10 cellular contexts compared by ENCODE assay signal in the genomic region with DNA sequence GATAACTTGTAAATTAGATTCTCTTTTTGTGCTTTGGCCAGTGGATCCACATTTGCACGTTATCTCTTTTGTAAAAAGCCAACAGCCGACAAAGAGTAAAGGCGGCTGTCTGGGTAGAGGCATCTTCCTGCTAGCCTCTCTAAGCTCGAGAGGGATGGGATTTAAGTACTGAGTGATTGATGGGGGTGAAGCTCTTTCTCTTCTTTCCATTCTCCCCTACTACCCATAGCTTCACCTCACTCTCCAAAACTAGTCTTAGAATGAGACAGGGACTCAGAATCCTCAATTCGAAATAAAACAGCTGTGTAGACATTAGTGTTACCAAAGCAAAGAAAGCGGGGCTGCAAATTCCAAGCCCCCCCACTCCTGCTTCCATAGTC. TPM values are rescaled to one million over a fixed set of nuclear protein-coding genes. Genes with fewer than 3 reads are reported as not detected.
A peak's percentile ranks its signal among the peaks of the same experiment; 100 is the strongest.
DNase-seq lines count a peak whose midpoint lies in the region; ATAC-seq and TF ChIP-seq lines count a peak whose summit lies in the region.
"Had no signal": no experiment of that assay in that cellular context is flagged by ENCODE, and none has a peak within 500 bp of the region (broad histone marks: within the 10 kb centered on the region; RNA-seq: fewer than 3 reads in every experiment).

No MANE protein-coding gene starts in this region.

- CTCF ChIA-PET in OCI-LY7 (lab: Charles Lee; ENCODE audit: unreplicated experiment): no interaction called here

- peaks cover 20% of the 10 kb centered on the region for H3K4me1 ChIP-seq in OCI-LY7 (ENCODE audit: insufficient read depth, low read length, poor library complexity, severe bottlenecking)
- peaks cover 0 to 49% (median 37%) of the 10 kb centered on the region in 4 donors for H3K4me1 ChIP-seq in sigmoid colon

- no peaks in the 10 kb centered on the region for H3K9me2 ChIP-seq in OCI-LY7 (ENCODE audit: insufficient read depth, low read length)

- intact Hi-C loops in OCI-LY7 (cut with micrococcal nuclease; ENCODE audit: unreplicated experiment) (no loop called here), sigmoid colon (cut with DNase I) (no loop called here)

- WGBS in sigmoid colon, 2 donors: 77 to 90% methylated on average over 6 of the region's 6 CpGs

- no peaks in the 10 kb centered on the region for H3K9me3 ChIP-seq in OCI-LY7 (ENCODE audit: low read length)
- H3K9me3 ChIP-seq in sigmoid colon: no peaks in the 10 kb centered on the region
- H3K9me3 ChIP-seq: BLaER1 had no signal

- no peak overlapping the region for H3K27ac ChIP-seq in OCI-LY7 (ENCODE audit: low read depth, low read length, poor library complexity, severe bottlenecking)
- H3K27ac ChIP-seq in sigmoid colon: peak overlapping the region; percentile 90 to 98 (median 96)
- H3K27ac ChIP-seq: BLaER1 had no signal

- peak overlapping the region; percentile 24; the same call in 1 of the 2 replicates for H3K4me2 ChIP-seq in OCI-LY7 (ENCODE audit: low read length)

- DNase-seq in NOMO-1 (lab: John Stamatoyannopoulos, UW; ENCODE audit: unreplicated experiment in 2 of 2) (peak; percentile 19 to 25), NOMO-1 treated with dmso at 0.1 percent for 144 hours (lab: John Stamatoyannopoulos, UW; ENCODE audit: unreplicated experiment) (no peak), OCI-LY7 (ENCODE audit: low spot score) (no peak), fibroblast of mammary gland (ENCODE audit: low read depth) (no peak), sigmoid colon (no peak)
- DNase-seq in NK-92 treated with Interleukin-12 subunit alpha and Interleukin-12 subunit beta, amount 100 ng/mL, for 24 hours (lab: John Stamatoyannopoulos, UW): no peak
- DNase-seq: stimulated activated naive CD8-positive, alpha-beta T cell treated with anti-CD3 and anti-CD28 coated beads, Interleukin-15, Interleukin-2, amounts not matched to agents 100 U/mL and 50 U/mL, for 24 hours had no signal

- TF ChIP-seq CTCF in OCI-LY7 (conservative IDR thresholded peaks at IDR 0.05; ENCODE audit: low read length) (no peak), fibroblast of mammary gland (conservative IDR thresholded peaks at IDR 0.05; ENCODE audit: control insufficient read depth, insufficient read depth, low read depth, low read length) (no peak), sigmoid colon (IDR thresholded peaks at IDR 0.05) (no peak)

- H4K20me1 ChIP-seq in OCI-LY7 (ENCODE audit: insufficient read depth, low read length): peaks cover 3% of the 10 kb centered on the region; the same call in 1 of the 2 replicates

- no peaks in the 10 kb centered on the region for H3K27me3 ChIP-seq in sigmoid colon

- H3K4me3 ChIP-seq in OCI-LY7 (ENCODE audit: low read depth, low read length, poor library complexity, severe bottlenecking): no peak overlapping the region
- H3K4me3 ChIP-seq in fibroblast of mammary gland (ENCODE audit: control insufficient read depth, low read depth, low read length): peak overlapping the region; percentile 2
- peak overlapping the region; percentile 75 to 94 (median 87) for H3K4me3 ChIP-seq in sigmoid colon
- H3K4me3 ChIP-seq: BLaER1 had no signal

- POLR2A ChIA-PET in OCI-LY7 (lab: Charles Lee): interaction anchor here (1.4 kb wide), 1 partner anchor 15 kb away, joined by 4 read pairs; no protein-coding TSS in a partner anchor

- H2AFZ ChIP-seq in OCI-LY7 (ENCODE audit: low read length): no peak overlapping the region

- ATAC-seq in HG02852 (IDR thresholded peaks at IDR 0.05; ENCODE audit: unreplicated experiment) (no peak), HG02763 (IDR thresholded peaks at IDR 0.05; ENCODE audit: unreplicated experiment) (no peak)
- ATAC-seq: stimulated activated naive CD8-positive, alpha-beta T cell treated with anti-CD3 and anti-CD28 coated beads, Interleukin-15, Interleukin-2, amounts not matched to agents 100 U/mL and 50 U/mL, for 24 hours had no signal

- H3K36me3 ChIP-seq in OCI-LY7 (ENCODE audit: insufficient read depth, low read length) (peaks cover 28% of the 10 kb centered on the region), sigmoid colon (no peaks in the 10 kb centered on the region)

- H3K79me2 ChIP-seq in OCI-LY7 (ENCODE audit: insufficient read depth, low read depth, low read length): no peaks in the 10 kb centered on the region

- no TSS peak for BruUV-seq in OCI-LY7 (replicated peaks; lab: Mats Ljungman, UMichigan)

- no peak for TF ChIP-seq EP300 in sigmoid colon (IDR thresholded peaks at IDR 0.05)

- TF ChIP-seq POLR2A in sigmoid colon (IDR thresholded peaks at IDR 0.05): no peak

RNA-seq across cellular contexts. Expression of a gene that starts 3.5 kb away (rescaled TPM):
- total RNA-seq in OCI-LY7 (2014; rRNA removed; shearing (Covaris generic)): 54.6 and 67.3 TPM in 2 replicates
- total RNA-seq in OCI-LY7 (2022): 40.8 and 49.2 TPM in 2 replicates
- 100 to 1,000 TPM in 1 of 4 donors, 10 to 100 TPM in 3; 90.6 to 159 (median 93.1) TPM for total RNA-seq in sigmoid colon
- polyA plus RNA-seq in sigmoid colon: 10 to 100 TPM in 2 of 3 donors, 1 to 10 TPM in 1; 2.8 to 15.0 (median 10.8) TPM

RNA-seq across cellular contexts. Expression of a gene that starts 43.6 kb away (rescaled TPM):
- total RNA-seq in OCI-LY7 (2014; rRNA removed; shearing (Covaris generic)): 66.2 and 72.4 TPM in 2 replicates
- 78.8 and 85.5 TPM in 2 replicates for total RNA-seq in OCI-LY7 (2022)
- 100 to 1,000 TPM in 1 of 4 donors, 10 to 100 TPM in 3; 84.3 to 155 (median 88.2) TPM for total RNA-seq in sigmoid colon
- polyA plus RNA-seq in sigmoid colon: 10 to 100 TPM; 37.2 to 62.4 (median 37.2) TPM

Comparison
In these comparisons a context has a peak if more than half of its experiments do, and no peak if none do; other contexts are left out.
1. DNase-seq: peak in NOMO-1 (2 of 2); none in NOMO-1 treated with dmso at 0.1 percent for 144 hours (single experiment), OCI-LY7 (single experiment), fibroblast of mammary gland (single experiment), sigmoid colon (single experiment) and NK-92 treated with Interleukin-12 subunit alpha and Interleukin-12 subunit beta, amount 100 ng/mL, for 24 hours (single experiment).